Comparison of ENCODE assay signal across 8 cellular contexts in genomic region chr7:139108256-139109187, GRCh38. TPM values are rescaled to one million over a fixed set of nuclear protein-coding genes. Genes with fewer than 3 reads are reported as not detected.
A peak's percentile ranks its signal among the peaks of the same experiment; 100 is the strongest.
DNase-seq lines count a peak whose midpoint lies in the region; ATAC-seq and TF ChIP-seq lines count a peak whose summit lies in the region.

No MANE protein-coding gene starts in this region.

- H3K4me3 ChIP-seq in DND-41 (ENCODE audit: low read depth in 1 of 2, low read length in 2 of 2), result peak overlapping the region; percentile 82 to 96
- peak overlapping the region; percentile 94 for H3K4me3 ChIP-seq in WI38 (ENCODE audit: low read depth, low read length)
- H3K4me3 ChIP-seq in fibroblast of the aortic adventitia (ENCODE audit: low read depth, low read length), result peak overlapping the region; percentile 90
- H3K4me3 ChIP-seq in neuron (ENCODE audit: low read length), result peak overlapping the region; percentile 88

- H3K79me2 ChIP-seq in DND-41 (ENCODE audit: insufficient read depth, low read length), result peaks cover 67% of the 10 kb centered on the region

- H3K4me2 ChIP-seq in DND-41 (ENCODE audit: insufficient read depth, low read length), result peak overlapping the region; percentile 75

- peaks cover 40% of the 10 kb centered on the region for H3K36me3 ChIP-seq in DND-41 (ENCODE audit: insufficient read depth, low read length)
- H3K36me3 ChIP-seq in neuron (ENCODE audit: insufficient read depth, low read length), result no peaks in the 10 kb centered on the region

- peak overlapping the region; percentile 97 for H3K27ac ChIP-seq in DND-41 (ENCODE audit: low read length)

- H3K4me1 ChIP-seq in DND-41 (ENCODE audit: insufficient read depth, low read length) (peaks cover 53% of the 10 kb centered on the region), neuron (ENCODE audit: insufficient read depth, low read length) (peaks cover 4% of the 10 kb centered on the region)

- TF ChIP-seq CTCF in DND-41 (IDR thresholded peaks at IDR 0.05; ENCODE audit: borderline replicate concordance, extremely low read depth, low read length, poor library complexity, severe bottlenecking), result no peak
- 0 out of 2 replicates have a peak, but pooled peaks have one; percentile 5 for TF ChIP-seq CTCF in WI38 (IDR thresholded peaks at IDR 0.05; ENCODE audit: low read depth, low read length)
- no peak for TF ChIP-seq CTCF in fibroblast of the aortic adventitia (IDR thresholded peaks at IDR 0.05; ENCODE audit: insufficient read depth, low read length)

- H2AFZ ChIP-seq in DND-41 (ENCODE audit: low read depth, low read length) (peak overlapping the region; percentile 48; the same call in 1 of the 2 replicates), neuron (ENCODE audit: low read depth, low read length) (peak overlapping the region; percentile 99)

- H3K9me3 ChIP-seq in DND-41 (ENCODE audit: insufficient read depth, low read length, severe bottlenecking) (no peaks in the 10 kb centered on the region), neuron (ENCODE audit: low read length) (no peaks in the 10 kb centered on the region)

- DNase-seq in DND-41 (peak; percentile 51), HuH-7.5 (ENCODE audit: low spot score) (peak; percentile 60), fibroblast of the aortic adventitia (ENCODE audit: low read depth) (peak; percentile 30), cortex of kidney (lab: John Stamatoyannopoulos, UW) (no peak), NCI-H1694 treated with DMSO at 0.1 percent for 48 hours (lab: John Stamatoyannopoulos, UW) (no peak)

- ATAC-seq in DND-41 (ENCODE audit: insufficient read depth, low read depth) (peak; percentile 11; the same call in 2 of the 3 replicates), GM21447 (IDR thresholded peaks at IDR 0.05; ENCODE audit: unreplicated experiment) (peak; percentile 8)

- H3K27me3 ChIP-seq in DND-41 (ENCODE audit: insufficient read depth, low read length, poor library complexity) (no peaks in the 10 kb centered on the region), neuron (ENCODE audit: insufficient read depth, low read length) (no peaks in the 10 kb centered on the region)

- peak overlapping the region; percentile 98 for H3K9ac ChIP-seq in DND-41 (ENCODE audit: low read depth, low read length)

- peaks cover 31% of the 10 kb centered on the region for H4K20me1 ChIP-seq in DND-41 (ENCODE audit: insufficient read depth, low read length)

RNA-seq across cellular contexts. Expression of gene ZC3HAV1, which starts 1.0 kb away (rescaled TPM):
- total RNA-seq in fibroblast of the aortic adventitia (ENCODE audit: low replicate concordance), result 20.0 and 55.4 TPM in 2 replicates

Comparison
In these comparisons a context has a peak if more than half of its experiments do, and no peak if none do; other contexts are left out.
1. DNase-seq: peak in DND-41 (single experiment), HuH-7.5 (single experiment) and fibroblast of the aortic adventitia (single experiment); none in cortex of kidney (single experiment) and NCI-H1694 treated with DMSO at 0.1 percent for 48 hours (single experiment).
2. Peak in every context shown above with its lines, with median percentiles within 50 percentile points of each other: H3K4me3 ChIP-seq.